In the genomic region with DNA sequence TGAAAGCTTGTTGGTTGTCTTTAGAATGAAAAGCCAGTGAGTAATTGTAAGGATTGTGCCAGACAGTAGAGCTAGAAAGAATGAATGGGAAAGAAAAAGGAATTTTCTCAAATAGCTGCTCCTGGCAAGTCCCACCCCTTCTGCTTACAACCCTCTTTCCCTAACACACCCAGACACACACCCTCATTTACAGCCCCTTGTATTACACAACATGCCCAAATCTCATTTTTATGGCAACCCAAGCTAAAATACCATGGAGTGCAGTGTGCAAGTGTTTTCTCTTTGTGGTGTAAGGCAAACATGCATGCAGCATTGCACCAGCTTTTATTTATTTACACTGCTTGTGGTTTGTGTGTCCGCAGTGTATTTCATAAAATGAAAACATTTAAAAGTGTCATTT, we compare ENCODE assay signal across 8 cellular contexts. TPM values are rescaled to one million over a fixed set of nuclear protein-coding genes. Genes with fewer than 3 reads are reported as not detected.
DNase-seq lines count a peak whose midpoint lies in the region; ATAC-seq and TF ChIP-seq lines count a peak whose summit lies in the region.

No MANE protein-coding gene starts in this region.

- H3K4me3 Mint-ChIP-seq in HFFc6 (peak overlapping the region; percentile 87), brain (peak overlapping the region; percentile 88 to 96 (median 94))
- H3K4me3 Mint-ChIP-seq in naive thymus-derived CD8-positive, alpha-beta T cell = peak overlapping the region; percentile 79 to 92 (median 89)

- CTCF ChIA-PET in BJ (lab: Yijun Ruan, JAX) = interaction anchor here (0.7 kb wide), 1 partner anchor 369 kb away, joined by 4 read pairs; no protein-coding TSS in a partner anchor

- ATAC-seq in naive thymus-derived CD8-positive, alpha-beta T cell = no peak
- no peak for ATAC-seq in GM19463 (IDR thresholded peaks at IDR 0.05; ENCODE audit: unreplicated experiment)
- no peak for ATAC-seq in HG03025 (IDR thresholded peaks at IDR 0.05; ENCODE audit: low FRiP score, unreplicated experiment)

- no peaks in the 10 kb centered on the region for H3K9me3 Mint-ChIP-seq in HFFc6
- no peaks in the 10 kb centered on the region for H3K9me3 Mint-ChIP-seq in brain
- H3K9me3 Mint-ChIP-seq in naive thymus-derived CD8-positive, alpha-beta T cell = no peaks in the 10 kb centered on the region

- no peaks in the 10 kb centered on the region for H3K27me3 ChIP-seq in BJ (ENCODE audit: control insufficient read depth, insufficient read depth, low read length)

- H3K27me3 Mint-ChIP-seq in HFFc6 (ENCODE audit: insufficient read depth) (peaks cover 2% of the 10 kb centered on the region; the same call in 1 of the 2 replicates), brain (peaks cover 11% of the 10 kb centered on the region)
- H3K27me3 Mint-ChIP-seq in naive thymus-derived CD8-positive, alpha-beta T cell = peaks cover 9 to 23% (median 12%) of the 10 kb centered on the region in 5 donors

- H3K4me3 ChIP-seq in BJ (ENCODE audit: low read depth, low read length) = no peak overlapping the region

- H3K36me3 Mint-ChIP-seq in HFFc6 (ENCODE audit: low read depth) (no peaks in the 10 kb centered on the region), brain (no peaks in the 10 kb centered on the region)
- H3K36me3 Mint-ChIP-seq in naive thymus-derived CD8-positive, alpha-beta T cell = peaks cover 0 to 2% (median 0%) of the 10 kb centered on the region in 3 donors

- DNase-seq in BJ (ENCODE audit: low read depth) = peak; percentile 78
- no peak for DNase-seq in HFFc6
- DNase-seq in naive thymus-derived CD8-positive, alpha-beta T cell = no peak
- no peak for DNase-seq in NCI-H2196 (lab: John Stamatoyannopoulos, UW; ENCODE audit: unreplicated experiment)
- no peak for DNase-seq in stimulated activated naive CD4-positive, alpha-beta T cell treated with Interleukin-2 at 50 U/mL for 16 hours (lab: John Stamatoyannopoulos, UW)

- H3K4me1 Mint-ChIP-seq in HFFc6 (ENCODE audit: low read depth) (peaks cover 59% of the 10 kb centered on the region), brain (peaks cover 62% of the 10 kb centered on the region)
- peaks cover 7 to 19% (median 14%) of the 10 kb centered on the region in 4 donors for H3K4me1 Mint-ChIP-seq in naive thymus-derived CD8-positive, alpha-beta T cell

- no peaks in the 10 kb centered on the region for H3K36me3 ChIP-seq in BJ (ENCODE audit: control insufficient read depth, insufficient read depth, low read length)

- POLR2A ChIA-PET in BJ (lab: Charles Lee) = interaction anchor here (0.5 kb wide), 1 partner anchor 11 kb away, joined by 3 read pairs; no protein-coding TSS in a partner anchor
- POLR2A ChIA-PET in naive thymus-derived CD8-positive, alpha-beta T cell (lab: Charles Lee) = no interaction called here

- H3K27ac Mint-ChIP-seq in HFFc6 (no peak overlapping the region; the same call in 1 of the 2 replicates), brain (peak overlapping the region; percentile 82 to 97 (median 87))
- H3K27ac Mint-ChIP-seq in naive thymus-derived CD8-positive, alpha-beta T cell = no peak overlapping the region

- TF ChIP-seq CTCF in BJ (IDR thresholded peaks at IDR 0.05; ENCODE audit: insufficient read depth, low read depth, low read length) = no peak
- TF ChIP-seq CTCF in HFFc6 (IDR thresholded peaks at IDR 0.05) = no peak
- no peak for TF ChIP-seq CTCF in brain (conservative IDR thresholded peaks at IDR 0.05)

RNA-seq across cellular contexts. Expression of gene PRKAR2B, which starts 1.5 kb away (rescaled TPM):
- 2.6 and 5.1 TPM in 2 replicates for polyA plus RNA-seq in BJ (2011; rRNA removed)
- 2.0 TPM in 2 replicates for polyA minus RNA-seq in BJ (2011; rRNA and poly(A)+ RNA removed)
- 1 to 10 TPM; 3.6 to 9.7 (median 8.7) TPM for total RNA-seq in HFFc6 (2021; fragmentation: NEBNext Ultra II Directional; extraction: Animal tissue kit (Norgen Biotek cat#: 25700))
- 35.8 TPM for polyA plus RNA-seq in brain (ENCODE audit: insufficient read depth, low read depth, low replicate concordance)
- under 1 TPM; 0.62 to 0.71 TPM for total RNA-seq in naive thymus-derived CD8-positive, alpha-beta T cell
- polyA plus RNA-seq in naive thymus-derived CD8-positive, alpha-beta T cell = under 1 TPM; 0.63 to 0.75 (median 0.66) TPM

Comparison
In these comparisons a context has a peak if more than half of its experiments do, and no peak if none do; other contexts are left out.
1. H3K27ac Mint-ChIP-seq: peak in brain (5 of 5); none in HFFc6 (single experiment) and naive thymus-derived CD8-positive, alpha-beta T cell (0 of 10).
2. Peak in every context shown above with its lines, with median percentiles within 50 percentile points of each other: H3K4me3 Mint-ChIP-seq.